In the genomic region with DNA sequence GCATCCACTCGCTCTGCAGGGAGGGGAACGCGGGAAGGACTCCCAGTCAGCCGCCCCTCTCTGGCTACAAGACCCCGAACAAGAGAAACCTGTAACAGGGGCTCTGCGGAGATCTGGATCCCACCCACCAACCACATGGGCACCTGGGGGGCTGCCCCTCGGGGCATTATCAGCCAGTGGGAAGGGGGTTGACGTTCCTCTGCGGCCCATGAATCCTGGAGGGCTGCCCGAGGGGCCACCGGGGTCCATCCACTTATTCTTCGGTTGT, we compare ENCODE assay signal across 1 cellular context.
TF ChIP-seq lines count a peak whose summit lies in the region.

No MANE protein-coding gene starts in this region.

TF ChIP-seq in IMR-90, 13 proteins besides CTCF, POLR2A, EP300 and RAD21 (continued from another document):
- TF ChIP-seq, protein P1, sequence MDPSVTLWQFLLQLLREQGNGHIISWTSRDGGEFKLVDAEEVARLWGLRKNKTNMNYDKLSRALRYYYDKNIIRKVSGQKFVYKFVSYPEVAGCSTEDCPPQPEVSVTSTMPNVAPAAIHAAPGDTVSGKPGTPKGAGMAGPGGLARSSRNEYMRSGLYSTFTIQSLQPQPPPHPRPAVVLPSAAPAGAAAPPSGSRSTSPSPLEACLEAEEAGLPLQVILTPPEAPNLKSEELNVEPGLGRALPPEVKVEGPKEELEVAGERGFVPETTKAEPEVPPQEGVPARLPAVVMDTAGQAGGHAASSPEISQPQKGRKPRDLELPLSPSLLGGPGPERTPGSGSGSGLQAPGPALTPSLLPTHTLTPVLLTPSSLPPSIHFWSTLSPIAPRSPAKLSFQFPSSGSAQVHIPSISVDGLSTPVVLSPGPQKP (IDR thresholded peaks at IDR 0.05; ENCODE audit: borderline replicate concordance, low read depth, low read length): no peak
- TF ChIP-seq RFX5 (IDR thresholded peaks at IDR 0.05; ENCODE audit: low read depth, low read length) (no peak), MAFK (IDR thresholded peaks at IDR 0.05; ENCODE audit: low read depth, low read length) (no peak), NFE2L2 (IDR thresholded peaks at IDR 0.05; ENCODE audit: low read depth, low read length) (no peak), CHD1 (IDR thresholded peaks at IDR 0.05; ENCODE audit: low read depth, low read length) (no peak), MXI1 (IDR thresholded peaks at IDR 0.05; ENCODE audit: borderline replicate concordance, low read depth, low read length) (no peak), FOS (IDR thresholded peaks at IDR 0.05; ENCODE audit: low read depth, low read length) (no peak)
- TF ChIP-seq, protein P2, sequence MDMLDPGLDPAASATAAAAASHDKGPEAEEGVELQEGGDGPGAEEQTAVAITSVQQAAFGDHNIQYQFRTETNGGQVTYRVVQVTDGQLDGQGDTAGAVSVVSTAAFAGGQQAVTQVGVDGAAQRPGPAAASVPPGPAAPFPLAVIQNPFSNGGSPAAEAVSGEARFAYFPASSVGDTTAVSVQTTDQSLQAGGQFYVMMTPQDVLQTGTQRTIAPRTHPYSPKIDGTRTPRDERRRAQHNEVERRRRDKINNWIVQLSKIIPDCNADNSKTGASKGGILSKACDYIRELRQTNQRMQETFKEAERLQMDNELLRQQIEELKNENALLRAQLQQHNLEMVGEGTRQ (IDR thresholded peaks at IDR 0.05; ENCODE audit: low read depth, low read length): no peak
TF ChIP-seq in IMR-90: peak in this region for 0.
